In genomic region chr16:55021595-55022475, GRCh38 we compare ENCODE assay signal across 9 cellular contexts.
DNase-seq lines count a peak whose midpoint lies in the region; ATAC-seq and TF ChIP-seq lines count a peak whose summit lies in the region.
"Had no signal": no experiment of that assay in that cellular context is flagged by ENCODE, and none has a peak within 500 bp of the region (broad histone marks: within the 10 kb centered on the region; RNA-seq: fewer than 3 reads in every experiment).

No MANE protein-coding gene starts in this region.

- no peak for ATAC-seq in HG03139 (IDR thresholded peaks at IDR 0.05; ENCODE audit: unreplicated experiment)
- ATAC-seq: natural killer cell treated with Interleukin-12 subunit alpha and Interleukin-12 subunit beta and Interleukin-15 and Interleukin-18, amount 100 ng/mL, for 72 hours had no signal

- DNase-seq in AG08395 (ENCODE audit: low spot score) (peak; percentile 50), H4 (ENCODE audit: low spot score) (peak; percentile 88), OCI-M1 (lab: John Stamatoyannopoulos, UW) (peak; percentile 66), fibroblast of peridontal ligament (ENCODE audit: extremely low read depth) (peak; percentile 76), DMS79 treated with DMSO at 0.1 percent for 48 hours (lab: John Stamatoyannopoulos, UW) (no peak), DMS79 (lab: John Stamatoyannopoulos, UW) (no peak), GM10266 (ENCODE audit: extremely low spot score) (no peak)

- TF ChIP-seq CTCF in GM10266 (IDR thresholded peaks at IDR 0.05; ENCODE audit: control insufficient read depth, insufficient read depth, low read depth, missing control alignments): no peak

Comparison
In these comparisons a context has a peak if more than half of its experiments do, and no peak if none do; other contexts are left out.
1. DNase-seq: peak in AG08395 (single experiment), H4 (single experiment), OCI-M1 (single experiment) and fibroblast of peridontal ligament (single experiment); none in DMS79 treated with DMSO at 0.1 percent for 48 hours (single experiment), DMS79 (single experiment) and GM10266 (single experiment).